20 cellular contexts compared by ENCODE assay signal in the genomic region with DNA sequence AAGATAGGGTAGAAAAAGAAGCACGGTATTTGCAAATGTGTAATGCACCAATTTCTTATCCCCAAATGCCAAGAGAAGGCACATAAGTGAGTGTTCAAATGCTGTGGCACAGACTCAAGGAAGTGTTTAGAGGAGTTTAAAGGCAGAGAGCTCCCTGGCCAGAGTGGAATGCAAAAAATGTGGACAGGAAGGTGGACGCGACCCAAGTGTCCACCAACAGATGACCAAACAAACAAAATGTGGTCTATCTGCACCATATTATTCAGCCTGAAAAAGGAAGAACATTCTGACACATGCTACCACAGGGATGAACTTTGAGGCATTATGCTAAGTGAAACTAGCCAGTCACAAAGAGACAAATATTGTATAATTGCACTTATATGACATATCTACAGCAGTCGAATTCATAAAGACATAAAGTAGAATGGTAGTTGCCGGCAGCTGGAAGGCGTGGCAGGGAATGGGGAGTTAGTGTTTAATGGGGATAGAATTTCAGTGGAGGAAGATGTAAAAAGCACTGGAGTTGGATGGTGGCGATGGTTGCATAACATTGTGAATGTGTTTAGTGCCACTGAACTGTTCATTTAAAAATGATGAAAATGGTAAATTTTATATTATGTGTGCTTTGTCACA.
DNase-seq lines count a peak whose midpoint lies in the region; ATAC-seq, FAIRE-seq and TF ChIP-seq lines count a peak whose summit lies in the region.
"Had no signal": no experiment of that assay in that cellular context is flagged by ENCODE, and none has a peak within 500 bp of the region (broad histone marks: within the 10 kb centered on the region; RNA-seq: fewer than 3 reads in every experiment).

No MANE protein-coding gene starts in this region.

- peaks cover 0 to 9% (median 4%) of the 10 kb centered on the region in 5 donors for H3K36me3 Mint-ChIP-seq in naive thymus-derived CD4-positive, alpha-beta T cell

- no peak overlapping the region for H3K4me3 ChIP-seq in HepG2 (replicated peaks in 1 of 3; ENCODE audit: insufficient read depth in 1 of 3, low read depth in 2 of 3, low read length in 3 of 3)
- H3K4me3 ChIP-seq in right lobe of liver, result no peak overlapping the region
- H3K4me3 ChIP-seq in naive thymus-derived CD4-positive, alpha-beta T cell (ENCODE audit: low read length), result no peak overlapping the region
- H3K4me3 ChIP-seq in esophagus muscularis mucosa, result no peak overlapping the region
- H3K4me3 ChIP-seq: Peyer's patch had no signal

- POLR2A ChIA-PET in HepG2 (lab: Yijun Ruan, JAX) (no interaction called here), HEK293T (lab: Yijun Ruan, JAX) (no interaction called here)
- POLR2A ChIA-PET in naive thymus-derived CD4-positive, alpha-beta T cell (lab: Charles Lee), result no interaction called here

- no peak overlapping the region for H3K9ac ChIP-seq in HepG2 (ENCODE audit: insufficient read depth, low read depth, low read length)
- H3K9ac ChIP-seq: SK-N-SH had no signal

- no peak overlapping the region for H2AFZ ChIP-seq in HepG2 (ENCODE audit: low read length)

- no peak overlapping the region for H3K27ac Mint-ChIP-seq in naive thymus-derived CD4-positive, alpha-beta T cell

- TF ChIP-seq RAD21 in HepG2 (CRISPR knock-in tag; IDR thresholded peaks at IDR 0.05), result no peak

- no peak overlapping the region for H3K4me3 Mint-ChIP-seq in naive thymus-derived CD4-positive, alpha-beta T cell

- DNase-seq in HepG2 (ENCODE audit: low spot score) (no peak), right lobe of liver (no peak), RPMI7951 (ENCODE audit: low read depth) (peak; percentile 34), left colon (peak; percentile 62 to 69), NCI-H1436 (lab: John Stamatoyannopoulos, UW) (no peak), HEK293T (ENCODE audit: extremely low spot score) (no peak), esophagus muscularis mucosa (ENCODE audit: extremely low spot score) (no peak)
- DNase-seq in naive thymus-derived CD4-positive, alpha-beta T cell, result no peak
- DNase-seq: C1 segment of cervical spinal cord, DND-41, NCI-H1417 treated with DMSO at 0.1 percent for 48 hours, NCI-H2029, NCI-H510A treated with DMSO at 0.1 percent for 48 hours, NCI-H82, Peyer's patch, Right ventricle myocardium superior, SK-N-SH had no signal

- H3K27me3 ChIP-seq in HepG2 (ENCODE audit: control insufficient read depth in 1 of 2, insufficient read depth in 2 of 2, low read length in 2 of 2) (peaks cover 2 to 5% of the 10 kb centered on the region in 2 experiments; a peak in 2 of 5 replicates), right lobe of liver (no peaks in the 10 kb centered on the region), esophagus muscularis mucosa (no peaks in the 10 kb centered on the region)
- no peaks in the 10 kb centered on the region for H3K27me3 ChIP-seq in naive thymus-derived CD4-positive, alpha-beta T cell (ENCODE audit: control insufficient read depth in 2 of 2, insufficient read depth in 2 of 2, low read length in 2 of 2)
- H3K27me3 ChIP-seq: Peyer's patch had no signal

- no peak for TF ChIP-seq POLR2A in HepG2 (IDR thresholded peaks at IDR 0.05; ENCODE audit: insufficient read depth in 1 of 2, low read depth in 2 of 2, low read length in 2 of 2)
- no peak for TF ChIP-seq POLR2A in right lobe of liver (IDR thresholded peaks at IDR 0.05)
- no peak for TF ChIP-seq POLR2A in esophagus muscularis mucosa (IDR thresholded peaks at IDR 0.05; ENCODE audit: low read depth)

- in situ Hi-C loops in HepG2 (cut with HindIII; ENCODE audit: extremely low pct_ligation_motif_present, low pct_unique_long_range_greater_than_20kb), result no loop called here

- H3K4me1 Mint-ChIP-seq in naive thymus-derived CD4-positive, alpha-beta T cell, result peaks cover 0 to 5% (median 0%) of the 10 kb centered on the region in 7 donors

- no peaks in the 10 kb centered on the region for H3K36me3 ChIP-seq in HepG2 (replicated peaks in 1 of 2; ENCODE audit: control insufficient read depth in 1 of 2, insufficient read depth in 2 of 2, low read length in 2 of 2)
- no peaks in the 10 kb centered on the region for H3K36me3 ChIP-seq in right lobe of liver
- no peaks in the 10 kb centered on the region for H3K36me3 ChIP-seq in naive thymus-derived CD4-positive, alpha-beta T cell (ENCODE audit: control insufficient read depth in 2 of 3, insufficient read depth in 3 of 3, low read length in 3 of 3)
- H3K36me3 ChIP-seq in esophagus muscularis mucosa, result peaks cover 0 to 15% (median 0%) of the 10 kb centered on the region in 4 donors
- H3K36me3 ChIP-seq: Peyer's patch had no signal

- TF ChIP-seq CTCF in HepG2 (CRISPR knock-in tag; IDR thresholded peaks at IDR 0.05) (no peak), right lobe of liver (IDR thresholded peaks at IDR 0.05) (no peak), esophagus muscularis mucosa (IDR thresholded peaks at IDR 0.05) (no peak)

- ATAC-seq in HepG2, result no peak
- no peak for ATAC-seq in right lobe of liver
- ATAC-seq in left colon, result peak; percentile 97
- no peak for ATAC-seq in naive thymus-derived CD4-positive, alpha-beta T cell

- no peak overlapping the region for H3K4me2 ChIP-seq in HepG2 (ENCODE audit: low read depth, low read length)
- H3K4me2 ChIP-seq: SK-N-SH had no signal

- FAIRE-seq in HepG2 (lab: Jason Lieb, UNC), result no peak
- FAIRE-seq: A204.1, GM19239, H54 had no signal

- no peaks in the 10 kb centered on the region for H3K79me2 ChIP-seq in HepG2 (ENCODE audit: insufficient read depth, low read length)

- intact Hi-C loops in HepG2 (cut with micrococcal nuclease; ENCODE audit: unreplicated experiment), result no loop called here
- intact Hi-C loops in right lobe of liver (cut with DNase I), result no loop called here
- intact Hi-C loops in left colon (cut with DNase I, micrococcal nuclease), result no loop called here
- intact Hi-C loops in naive thymus-derived CD4-positive, alpha-beta T cell (cut with micrococcal nuclease), result no loop called here
- intact Hi-C loops in esophagus muscularis mucosa (cut with DNase I), result no loop called here

- H3K4me1 ChIP-seq in HepG2 (ENCODE audit: insufficient read depth, low read length) (no peaks in the 10 kb centered on the region), right lobe of liver (no peaks in the 10 kb centered on the region), esophagus muscularis mucosa (no peaks in the 10 kb centered on the region)
- no peaks in the 10 kb centered on the region for H3K4me1 ChIP-seq in naive thymus-derived CD4-positive, alpha-beta T cell (ENCODE audit: control insufficient read depth in 2 of 2, insufficient read depth in 2 of 2, low read length in 2 of 2)
- H3K4me1 ChIP-seq: Peyer's patch had no signal

- 44% methylated on average over 7 of the region's 7 CpGs for WGBS in HepG2 (ENCODE audit: low lambda C conversion rate)
- 63% methylated on average over 7 of the region's 7 CpGs for WGBS in right lobe of liver (ENCODE audit: insufficient coverage, low coverage, low lambda C conversion rate, missing lambda C conversion rate)
- 81% methylated on average over 7 of the region's 7 CpGs for WGBS in esophagus muscularis mucosa

- H3K9me3 ChIP-seq in HepG2 (ENCODE audit: low read length) (no peaks in the 10 kb centered on the region), right lobe of liver (no peaks in the 10 kb centered on the region), esophagus muscularis mucosa (no peaks in the 10 kb centered on the region)
- H3K9me3 ChIP-seq in naive thymus-derived CD4-positive, alpha-beta T cell (ENCODE audit: control insufficient read depth in 2 of 3, low read length in 3 of 3), result no peaks in the 10 kb centered on the region
- H3K9me3 ChIP-seq: Peyer's patch, SK-N-SH had no signal

- BruUV-seq in HepG2 (replicated peaks; lab: Mats Ljungman, UMichigan), result no TSS peak

- H4K20me1 ChIP-seq in HepG2 (ENCODE audit: insufficient read depth, low read length), result no peaks in the 10 kb centered on the region

- no peak for TF ChIP-seq EP300 in HepG2 (IDR thresholded peaks at IDR 0.05; ENCODE audit: low read depth in 2 of 2, low read length in 2 of 2)
- TF ChIP-seq EP300 in HepG2 (CRISPR knock-in tag; IDR thresholded peaks at IDR 0.05; ENCODE audit: borderline replicate concordance), result no peak
- TF ChIP-seq EP300 in esophagus muscularis mucosa (IDR thresholded peaks at IDR 0.05), result no peak

- H3K9me3 Mint-ChIP-seq in naive thymus-derived CD4-positive, alpha-beta T cell, result no peaks in the 10 kb centered on the region

- H3K27me3 Mint-ChIP-seq in naive thymus-derived CD4-positive, alpha-beta T cell, result peaks cover 0 to 5% (median 0%) of the 10 kb centered on the region in 5 donors

- CTCF ChIA-PET in HepG2 (lab: Yijun Ruan, JAX; ENCODE audit: low intra/inter-chr PET ratio, low total read pairs), result no interaction called here
- CTCF ChIA-PET in naive thymus-derived CD4-positive, alpha-beta T cell (lab: Charles Lee), result interaction anchor here (0.6 kb wide), 1 partner anchor 1630 kb away, joined by 3 read pairs; no protein-coding TSS in a partner anchor
- CTCF ChIA-PET in HEK293T (lab: Yijun Ruan, JAX), result no interaction called here

- H3K27ac ChIP-seq in HepG2 (ENCODE audit: extremely low read length, insufficient read depth, low read length), result no peak overlapping the region
- H3K27ac ChIP-seq in right lobe of liver, result no peak overlapping the region
- no peak overlapping the region for H3K27ac ChIP-seq in naive thymus-derived CD4-positive, alpha-beta T cell (ENCODE audit: low read depth, low read length)
- no peak overlapping the region for H3K27ac ChIP-seq in esophagus muscularis mucosa (replicated peaks in 1 of 4)
- H3K27ac ChIP-seq: Peyer's patch had no signal

TF ChIP-seq in HepG2, 621 proteins besides CTCF, POLR2A, EP300 and RAD21:
- no peak for TF ChIP-seq CEBPB (IDR thresholded peaks at IDR 0.05; ENCODE audit: borderline replicate concordance, low read depth, low read length)
- TF ChIP-seq TEAD3 (CRISPR knock-in tag; optimal IDR thresholded peaks at IDR 0.05; ENCODE audit: borderline replicate concordance), result peak; percentile 16

TF ChIP-seq in HEK293T, 16 proteins besides CTCF, POLR2A, EP300 and RAD21 (continues in another document):
- TF ChIP-seq ZNF384 (IDR thresholded peaks at IDR 0.05) (no peak), BHLHE40 (IDR thresholded peaks at IDR 0.05; ENCODE audit: borderline replicate concordance) (no peak), ARNT (IDR thresholded peaks at IDR 0.05) (no peak), NFRKB (IDR thresholded peaks at IDR 0.05) (no peak), ELF4 (IDR thresholded peaks at IDR 0.05) (no peak), FOXA1 (IDR thresholded peaks at IDR 0.05) (no peak), SP1 (IDR thresholded peaks at IDR 0.05) (no peak), FOXK2 (IDR thresholded peaks at IDR 0.05) (no peak), FOXM1 (IDR thresholded peaks at IDR 0.05; ENCODE audit: borderline replicate concordance) (no peak), SUZ12 (IDR thresholded peaks at IDR 0.05) (no peak)

Comparison
In these comparisons a context has a peak if more than half of its experiments do, and no peak if none do; other contexts are left out.
1. DNase-seq: peak in RPMI7951 (single experiment) and left colon (2 of 2); none in HepG2 (single experiment), right lobe of liver (0 of 3), naive thymus-derived CD4-positive, alpha-beta T cell (0 of 9), NCI-H1436 (single experiment), HEK293T (single experiment) and esophagus muscularis mucosa (single experiment).